ENCODE assay signal across 1 cellular context in genomic region chr9:97985058-97985861, GRCh38.
TF ChIP-seq lines count a peak whose summit lies in the region.

No MANE protein-coding gene starts in this region.

TF ChIP-seq in HepG2, 621 proteins besides CTCF, POLR2A, EP300 and RAD21 (continued from another document and continues in another):
- TF ChIP-seq ZNF639 (CRISPR knock-in tag; conservative IDR thresholded peaks at IDR 0.05) = no peak
- TF ChIP-seq ZNF407 (CRISPR knock-in tag; IDR thresholded peaks at IDR 0.05; ENCODE audit: not compliant biosample characterization) = peak; percentile 62
- peak; percentile 44; the same call in 1 of the 2 replicates for TF ChIP-seq ZBTB7B (CRISPR knock-in tag; IDR thresholded peaks at IDR 0.05)
- no peak for TF ChIP-seq RCOR2 (CRISPR knock-in tag; IDR thresholded peaks at IDR 0.05)
- TF ChIP-seq FOXM1 (CRISPR knock-in tag; IDR thresholded peaks at IDR 0.05) = no peak
- TF ChIP-seq ARHGAP35 (CRISPR knock-in tag; IDR thresholded peaks at IDR 0.05; ENCODE audit: borderline replicate concordance) = no peak
- no peak for TF ChIP-seq ZNF761 (CRISPR knock-in tag; conservative IDR thresholded peaks at IDR 0.05)
- TF ChIP-seq NFATC3 (CRISPR knock-in tag; IDR thresholded peaks at IDR 0.05) = no peak
- TF ChIP-seq ZBTB8A (CRISPR knock-in tag; IDR thresholded peaks at IDR 0.05; ENCODE audit: borderline replicate concordance, low read depth) = no peak
- no peak for TF ChIP-seq CHD2 (IDR thresholded peaks at IDR 0.05; ENCODE audit: low read depth, low read length)
- no peak for TF ChIP-seq NAIF1 (CRISPR knock-in tag; IDR thresholded peaks at IDR 0.05; ENCODE audit: borderline replicate concordance)
- peak; percentile 46; the same call in 1 of the 2 replicates for TF ChIP-seq KAT8 (CRISPR knock-in tag; IDR thresholded peaks at IDR 0.05)
- no peak for TF ChIP-seq FOXO1 (CRISPR knock-in tag; IDR thresholded peaks at IDR 0.05)
- peak; percentile 55; the same call in 1 of the 2 replicates for TF ChIP-seq ZNF788 (CRISPR knock-in tag; IDR thresholded peaks at IDR 0.05; ENCODE audit: borderline replicate concordance)
- no peak for TF ChIP-seq MLXIP (CRISPR knock-in tag; IDR thresholded peaks at IDR 0.05; ENCODE audit: borderline replicate concordance)
- no peak for TF ChIP-seq ZNF331 (CRISPR knock-in tag; IDR thresholded peaks at IDR 0.05)
- no peak for TF ChIP-seq SP140L (CRISPR knock-in tag; IDR thresholded peaks at IDR 0.05; ENCODE audit: borderline replicate concordance)
- TF ChIP-seq ZNF574 (CRISPR knock-in tag; IDR thresholded peaks at IDR 0.05) = no peak
- TF ChIP-seq AKAP8 (CRISPR knock-in tag; IDR thresholded peaks at IDR 0.05) = no peak
- TF ChIP-seq ZNF891 (CRISPR knock-in tag; IDR thresholded peaks at IDR 0.05) = no peak
- no peak for TF ChIP-seq ZNF510 (CRISPR knock-in tag; IDR thresholded peaks at IDR 0.05; ENCODE audit: low read depth)
- TF ChIP-seq MEIS1 (CRISPR knock-in tag; IDR thresholded peaks at IDR 0.05; ENCODE audit: borderline replicate concordance) = 0 out of 2 replicates have a peak, but pooled peaks have one; percentile 23
- no peak for TF ChIP-seq NR1H2 (CRISPR knock-in tag; IDR thresholded peaks at IDR 0.05; ENCODE audit: borderline replicate concordance, low read depth)
- TF ChIP-seq ZNF296 (CRISPR knock-in tag; conservative IDR thresholded peaks at IDR 0.05) = no peak
- TF ChIP-seq ZNF589 (CRISPR knock-in tag; conservative IDR thresholded peaks at IDR 0.05) = 0 out of 2 replicates have a peak, but pooled peaks have one; percentile 33
- no peak for TF ChIP-seq MLX (CRISPR knock-in tag; IDR thresholded peaks at IDR 0.05)
- TF ChIP-seq POGZ (CRISPR knock-in tag; IDR thresholded peaks at IDR 0.05) = no peak
- TF ChIP-seq ZNF326 (CRISPR knock-in tag; IDR thresholded peaks at IDR 0.05; ENCODE audit: borderline replicate concordance) = no peak; the same call in 1 of the 2 replicates
- no peak for TF ChIP-seq NR2F2 (IDR thresholded peaks at IDR 0.05; ENCODE audit: borderline replicate concordance, low read depth)
- no peak for TF ChIP-seq ZNF777 (CRISPR knock-in tag; IDR thresholded peaks at IDR 0.05)
- no peak for TF ChIP-seq HIVEP1 (CRISPR knock-in tag; IDR thresholded peaks at IDR 0.05)
- TF ChIP-seq ZSCAN5A (CRISPR knock-in tag; IDR thresholded peaks at IDR 0.05; ENCODE audit: borderline replicate concordance) = no peak
- 0 out of 2 replicates have a peak, but pooled peaks have one; percentile 28 for TF ChIP-seq ZNF501 (CRISPR knock-in tag; IDR thresholded peaks at IDR 0.05)
- TF ChIP-seq SNAPC4 (CRISPR knock-in tag; IDR thresholded peaks at IDR 0.05) = 0 out of 2 replicates have a peak, but pooled peaks have one; percentile 33
- TF ChIP-seq ZBTB3 (CRISPR knock-in tag; IDR thresholded peaks at IDR 0.05; ENCODE audit: borderline replicate concordance, low read depth) = no peak
- TF ChIP-seq CHCHD3 (CRISPR knock-in tag; IDR thresholded peaks at IDR 0.05) = no peak
- TF ChIP-seq NR2F6 (IDR thresholded peaks at IDR 0.05) = no peak
- no peak for TF ChIP-seq NR2F6 (CRISPR knock-in tag; IDR thresholded peaks at IDR 0.05)
- TF ChIP-seq RARA (CRISPR knock-in tag; IDR thresholded peaks at IDR 0.05) = no peak
- TF ChIP-seq ZNF17 (CRISPR knock-in tag; IDR thresholded peaks at IDR 0.05) = no peak
- 0 out of 2 replicates have a peak, but pooled peaks have one; percentile 53 for TF ChIP-seq PHF21A (CRISPR knock-in tag; IDR thresholded peaks at IDR 0.05)
